In genomic region chr2:156901373-156902031, GRCh38 we compare ENCODE assay signal across 26 cellular contexts.
DNase-seq lines count a peak whose midpoint lies in the region; ATAC-seq, FAIRE-seq and TF ChIP-seq lines count a peak whose summit lies in the region.
"Had no signal": no experiment of that assay in that cellular context is flagged by ENCODE, and none has a peak within 500 bp of the region (broad histone marks: within the 10 kb centered on the region; RNA-seq: fewer than 3 reads in every experiment).

No MANE protein-coding gene starts in this region.

- H3K4me1 Mint-ChIP-seq in MCF 10A (ENCODE audit: insufficient read depth, unreplicated experiment) (peaks cover 8% of the 10 kb centered on the region), astrocyte (ENCODE audit: low read depth, unreplicated experiment) (peaks cover 19% of the 10 kb centered on the region)

- H3K27me3 Mint-ChIP-seq in MCF 10A (ENCODE audit: insufficient read depth, unreplicated experiment) = no peaks in the 10 kb centered on the region
- no peaks in the 10 kb centered on the region for H3K27me3 Mint-ChIP-seq in astrocyte (ENCODE audit: low read depth, unreplicated experiment)
- H3K27me3 Mint-ChIP-seq: progenitor cell of endocrine pancreas had no signal

- POLR2A ChIA-PET in MCF 10A (lab: Yijun Ruan, JAX) = no interaction called here

- ATAC-seq in body of pancreas (no peak), GM21367 (IDR thresholded peaks at IDR 0.05; ENCODE audit: unreplicated experiment) (no peak), GM18517 (IDR thresholded peaks at IDR 0.05; ENCODE audit: unreplicated experiment) (no peak)
- ATAC-seq: mucosa of descending colon; stimulated activated naive CD8-positive, alpha-beta T cell treated with anti-CD3 and anti-CD28 coated beads, Interleukin-15, amount 100 ng/mL, for 72 hours had no signal

- no peak for DNase-seq in MCF 10A (ENCODE audit: unreplicated experiment)
- DNase-seq in breast epithelium (ENCODE audit: low spot score in 2 of 2) = no peak
- peak; percentile 45 for DNase-seq in astrocyte (ENCODE audit: low read depth)
- DNase-seq in fibroblast of villous mesenchyme (ENCODE audit: low read depth) = peak; percentile 10
- DNase-seq in body of pancreas = no peak
- no peak for DNase-seq in GF-D8 (lab: John Stamatoyannopoulos, UW)
- DNase-seq: activated CD4-positive, alpha-beta T cell treated with anti-CD3 and anti-CD28 coated beads, Interleukin-2, amount 50 U/mL, for 48 hours; activated naive CD4-positive, alpha-beta T cell treated with Interleukin-2 at 50 U/mL for 16 hours; activated T-cell treated with anti-CD3 and anti-CD28 coated beads, Interleukin-2, amount 50 U/mL, for 1 hour; anterior cingulate cortex; Karpas-422; left ventricle myocardium inferior; mucosa of descending colon; NCI-H1092 treated with DMSO at 0.1 percent for 48 hours; NCI-H526 treated with DMSO at 0.1 percent for 48 hours; SHP77; stimulated activated CD4-positive, alpha-beta T cell treated with anti-CD3 and anti-CD28 coated beads, Interleukin-2, amount 100 ng/mL, for 48 hours; stimulated activated naive CD8-positive, alpha-beta T cell treated with anti-CD3 and anti-CD28 coated beads, Interleukin-15, amount 100 ng/mL, for 72 hours; transverse colon had no signal

- FAIRE-seq in astrocyte (lab: Jason Lieb, UNC) = no peak

- no peaks in the 10 kb centered on the region for H3K9me3 ChIP-seq in breast epithelium
- no peaks in the 10 kb centered on the region for H3K9me3 ChIP-seq in astrocyte (ENCODE audit: insufficient read depth, low read depth, low read length)
- no peaks in the 10 kb centered on the region for H3K9me3 ChIP-seq in body of pancreas
- H3K9me3 ChIP-seq: mucosa of descending colon, transverse colon had no signal

- CTCF ChIA-PET in MCF 10A (lab: Yijun Ruan, JAX) = interaction anchor here (0.7 to 1.0 kb wide), 2 partner anchors 9 to 312 kb away, joined by 3 to 5 read pairs; no protein-coding TSS in a partner anchor

- WGBS in body of pancreas, 2 donors = 64 to 70% methylated on average over 4 of the region's 4 CpGs

- H3K4me1 ChIP-seq in breast epithelium = no peaks in the 10 kb centered on the region
- no peaks in the 10 kb centered on the region for H3K4me1 ChIP-seq in astrocyte (ENCODE audit: insufficient read depth, low read length)
- no peaks in the 10 kb centered on the region for H3K4me1 ChIP-seq in body of pancreas
- H3K4me1 ChIP-seq: left ventricle myocardium inferior, transverse colon had no signal

- H4K20me1 ChIP-seq in astrocyte (ENCODE audit: insufficient read depth, low read length) = no peaks in the 10 kb centered on the region

- TF ChIP-seq POLR2A in breast epithelium (IDR thresholded peaks at IDR 0.05) = no peak
- TF ChIP-seq POLR2A in body of pancreas (IDR thresholded peaks at IDR 0.05) = no peak

- H3K27ac Mint-ChIP-seq in MCF 10A (ENCODE audit: low read depth, unreplicated experiment) = peak overlapping the region; percentile 74
- peak overlapping the region; percentile 88 for H3K27ac Mint-ChIP-seq in astrocyte (ENCODE audit: unreplicated experiment)
- H3K27ac Mint-ChIP-seq: progenitor cell of endocrine pancreas; stimulated activated naive CD8-positive, alpha-beta T cell treated with anti-CD3 and anti-CD28 coated beads, Interleukin-15, amount 100 ng/mL, for 72 hours had no signal

- peaks cover 7% of the 10 kb centered on the region for H3K9me3 Mint-ChIP-seq in MCF 10A (ENCODE audit: unreplicated experiment)
- peaks cover 4% of the 10 kb centered on the region for H3K9me3 Mint-ChIP-seq in astrocyte (ENCODE audit: unreplicated experiment)

- H3K9ac ChIP-seq in astrocyte (ENCODE audit: low read length) = no peak overlapping the region

- H3K4me3 ChIP-seq in breast epithelium (no peak overlapping the region), astrocyte (ENCODE audit: insufficient read depth, low read depth, low read length) (no peak overlapping the region), fibroblast of villous mesenchyme (ENCODE audit: low read depth, low read length) (no peak overlapping the region), body of pancreas (no peak overlapping the region)
- H3K4me3 ChIP-seq: left ventricle myocardium inferior, mucosa of descending colon, transverse colon had no signal

- H3K4me2 ChIP-seq in astrocyte (ENCODE audit: low read length) = no peak overlapping the region

- H3K4me3 Mint-ChIP-seq in MCF 10A (ENCODE audit: unreplicated experiment) (no peak overlapping the region), astrocyte (ENCODE audit: unreplicated experiment) (no peak overlapping the region)
- H3K4me3 Mint-ChIP-seq: neural crest cell; stimulated activated naive CD8-positive, alpha-beta T cell treated with anti-CD3 and anti-CD28 coated beads, Interleukin-15, amount 100 ng/mL, for 72 hours had no signal

- H3K36me3 Mint-ChIP-seq in MCF 10A (ENCODE audit: insufficient read depth, unreplicated experiment) (no peaks in the 10 kb centered on the region), astrocyte (ENCODE audit: low read depth, unreplicated experiment) (no peaks in the 10 kb centered on the region)

- H3K27me3 ChIP-seq in breast epithelium = no peaks in the 10 kb centered on the region
- no peaks in the 10 kb centered on the region for H3K27me3 ChIP-seq in astrocyte (ENCODE audit: insufficient read depth, low read length)
- H3K27me3 ChIP-seq in body of pancreas = no peaks in the 10 kb centered on the region
- H3K27me3 ChIP-seq: transverse colon had no signal

- H3K27ac ChIP-seq in breast epithelium (no peak overlapping the region), astrocyte (ENCODE audit: low read depth, low read length) (no peak overlapping the region), body of pancreas (no peak overlapping the region)
- H3K27ac ChIP-seq: 22Rv1, C4-2B, left ventricle myocardium inferior, transverse colon, VCaP had no signal

- H3K79me2 ChIP-seq in astrocyte (ENCODE audit: insufficient read depth, low read length) = no peaks in the 10 kb centered on the region

- H3K36me3 ChIP-seq in breast epithelium = no peaks in the 10 kb centered on the region
- H3K36me3 ChIP-seq in astrocyte (ENCODE audit: insufficient read depth, low read length) = no peaks in the 10 kb centered on the region
- H3K36me3 ChIP-seq in body of pancreas (replicated peaks in 1 of 2; ENCODE audit: insufficient read depth in 1 of 2, low read depth in 2 of 2) = no peaks in the 10 kb centered on the region
- H3K36me3 ChIP-seq: left ventricle myocardium inferior, transverse colon had no signal

- no TSS peak for BruUV-seq in MCF 10A (replicated peaks; lab: Mats Ljungman, UMichigan)

- H2AFZ ChIP-seq in astrocyte (ENCODE audit: low read depth, low read length) = no peak overlapping the region

- TF ChIP-seq CTCF in MCF 10A (IDR thresholded peaks at IDR 0.05; ENCODE audit: unreplicated experiment) = no peak
- TF ChIP-seq CTCF in breast epithelium (IDR thresholded peaks at IDR 0.05) = no peak
- TF ChIP-seq CTCF in astrocyte (IDR thresholded peaks at IDR 0.05; ENCODE audit: insufficient read depth, low read depth, low read length) = no peak
- TF ChIP-seq CTCF in fibroblast of villous mesenchyme (IDR thresholded peaks at IDR 0.05; ENCODE audit: insufficient read depth, low read depth, low read length) = no peak
- no peak for TF ChIP-seq CTCF in body of pancreas (IDR thresholded peaks at IDR 0.05)

- intact Hi-C loops in MCF 10A (cut with micrococcal nuclease) = no loop called here
- intact Hi-C loops in breast epithelium (cut with DNase I; ENCODE audit: low total_unique reads) = no loop called here
- intact Hi-C loops in body of pancreas (cut with DNase I) = no loop called here

Comparison
In these comparisons a context has a peak if more than half of its experiments do, and no peak if none do; other contexts are left out.
1. DNase-seq: peak in astrocyte (single experiment) and fibroblast of villous mesenchyme (single experiment); none in MCF 10A (single experiment), breast epithelium (0 of 2), body of pancreas (0 of 4) and GF-D8 (single experiment).